ENCODE assay signal across 13 cellular contexts in the genomic region with DNA sequence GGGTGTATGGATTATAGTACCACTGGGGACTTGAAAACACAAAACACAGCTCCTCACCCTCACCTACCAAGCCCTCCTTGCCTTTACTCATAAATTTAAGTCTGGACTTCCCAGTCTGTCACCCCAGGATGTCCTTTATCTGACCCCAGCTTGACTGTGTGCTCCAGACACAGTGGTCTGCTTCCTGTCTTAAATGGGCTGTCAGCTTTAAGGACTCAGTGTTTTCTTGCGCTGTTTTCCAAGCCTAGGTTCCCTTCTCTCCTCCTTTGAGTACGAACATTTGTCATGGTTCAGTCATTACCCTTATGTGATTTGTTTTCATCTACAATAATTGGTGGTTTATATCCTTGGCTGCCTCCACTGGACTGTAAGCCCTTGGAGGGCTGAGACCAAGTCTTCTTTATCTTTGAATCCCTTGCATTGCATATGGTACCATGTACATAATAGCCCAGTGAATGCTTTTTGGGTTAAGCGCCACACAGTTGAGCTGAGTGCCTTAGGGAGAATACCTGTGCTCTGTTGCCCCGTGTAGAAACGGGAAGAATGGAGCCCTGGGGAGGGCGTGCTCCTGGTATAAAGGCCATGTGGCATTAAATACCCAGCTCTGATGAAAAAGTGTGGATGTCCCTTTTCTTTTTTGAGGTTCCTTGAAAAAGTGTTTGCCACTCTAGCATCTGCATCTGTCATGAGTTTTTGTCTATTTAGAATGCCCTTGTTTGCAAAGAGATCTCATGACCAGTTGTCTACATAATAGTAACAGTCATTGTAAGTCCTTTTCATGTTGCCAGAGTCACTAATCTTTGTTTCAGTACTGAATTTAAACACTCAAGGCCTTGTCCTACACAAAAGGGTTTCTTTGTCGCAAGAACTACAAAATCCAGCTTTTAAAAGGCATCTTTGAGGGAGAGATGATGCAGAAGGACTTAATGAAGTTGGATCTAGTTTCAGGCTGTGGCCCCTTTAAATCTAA. TPM values are rescaled to one million over a fixed set of nuclear protein-coding genes. Genes with fewer than 3 reads are reported as not detected.
DNase-seq lines count a peak whose midpoint lies in the region; ATAC-seq and TF ChIP-seq lines count a peak whose summit lies in the region.
"Had no signal": no experiment of that assay in that cellular context is flagged by ENCODE, and none has a peak within 500 bp of the region (broad histone marks: within the 10 kb centered on the region; RNA-seq: fewer than 3 reads in every experiment).

No MANE protein-coding gene starts in this region.

- no peak overlapping the region for H2AFZ ChIP-seq in H9 (ENCODE audit: low read length)

- no peak overlapping the region for H2BK12ac ChIP-seq in H9 (ENCODE audit: insufficient read length, low read depth, low read length)

- intact Hi-C loops in sciatic nerve (cut with DNase I) = no loop called here

- no peak overlapping the region for H2BK5ac ChIP-seq in H9 (ENCODE audit: insufficient read length, low read length)

- 0 out of 2 replicates have a peak, but pooled peaks cover 5% of the 10 kb centered on the region for H3K36me3 ChIP-seq in RWPE2 (ENCODE audit: low read depth)
- H3K36me3 ChIP-seq: vagina had no signal

- H3K4me2 ChIP-seq in H9 (ENCODE audit: insufficient read depth, insufficient read length, low read length) = no peak overlapping the region

- no peak overlapping the region for H4K5ac ChIP-seq in H9 (ENCODE audit: insufficient read length, low read depth, low read length)

- peak overlapping the region; percentile 14 to 86 (median 67); a peak in 5 of 7 replicates for H3K27ac Mint-ChIP-seq in H9
- H3K27ac Mint-ChIP-seq in glutamatergic neuron (ENCODE audit: unreplicated experiment) = no peak overlapping the region

- H3K9ac ChIP-seq in H9 (ENCODE audit: extremely low read depth, insufficient read length, low read length) = no peak overlapping the region

- no peak overlapping the region for H2BK120ac ChIP-seq in H9 (ENCODE audit: low read depth, low read length, poor library complexity, severe bottlenecking)

- no peaks in the 10 kb centered on the region for H4K20me1 ChIP-seq in H9 (ENCODE audit: control insufficient read depth, insufficient read depth, insufficient read length)

- no peak overlapping the region for H3K14ac ChIP-seq in H9 (ENCODE audit: insufficient read depth, low read length)

- no peak overlapping the region for H3K4me3 Mint-ChIP-seq in H9
- no peak overlapping the region for H3K4me3 Mint-ChIP-seq in glutamatergic neuron (ENCODE audit: unreplicated experiment)

- H3K4me1 ChIP-seq in H9 (ENCODE audit: insufficient read depth, low read length) (peaks cover 11% of the 10 kb centered on the region; the same call in 1 of the 2 replicates), RWPE2 (ENCODE audit: insufficient read depth, poor library complexity, severe bottlenecking) (peaks cover 59% of the 10 kb centered on the region)

- DNase-seq in H9 (no peak), RWPE2 (ENCODE audit: low spot score) (no peak), foreskin melanocyte (peak; percentile 97), sciatic nerve (ENCODE audit: low spot score) (no peak), glutamatergic neuron (no peak), NCI-H510A (lab: John Stamatoyannopoulos, UW) (no peak)
- DNase-seq: activated CD8-positive, alpha-beta memory T cell treated with anti-CD3 and anti-CD28 coated beads, Interleukin-2, amount 50 U/mL, for 4 hours; aorta; left cardiac atrium; NCI-H2081 had no signal

- H3K23me2 ChIP-seq in H9 (ENCODE audit: insufficient read length, low read depth, low read length, poor library complexity, severe bottlenecking) = no peaks in the 10 kb centered on the region

- H3K27me3 Mint-ChIP-seq in H9 (ENCODE audit: low read depth) (no peaks in the 10 kb centered on the region), glutamatergic neuron (ENCODE audit: unreplicated experiment) (no peaks in the 10 kb centered on the region)

- H2BK20ac ChIP-seq in H9 (ENCODE audit: low read depth, low read length, poor library complexity, severe bottlenecking) = no peak overlapping the region

- H3K36me3 Mint-ChIP-seq in H9 (ENCODE audit: insufficient read depth in 1 of 3, low read depth in 3 of 3) (peaks cover 4 to 7% (median 4%) of the 10 kb centered on the region in 3 experiments; a peak in 5 of 7 replicates), glutamatergic neuron (ENCODE audit: unreplicated experiment) (no peaks in the 10 kb centered on the region)

- H3K27ac ChIP-seq in H9 (ENCODE audit: insufficient read length, low read depth, low read length) (no peak overlapping the region), RWPE2 (ENCODE audit: poor library complexity, severe bottlenecking) (peak overlapping the region; percentile 70)
- H3K27ac ChIP-seq: vagina had no signal

- peaks cover 66% of the 10 kb centered on the region for H3K79me2 ChIP-seq in H9 (ENCODE audit: insufficient read depth, low read length)

- ATAC-seq in RWPE2 (ENCODE audit: low read depth) (no peak), sciatic nerve (peak; percentile 32), GM21526 (IDR thresholded peaks at IDR 0.05; ENCODE audit: low FRiP score, unreplicated experiment) (no peak), GM21360 (IDR thresholded peaks at IDR 0.05; ENCODE audit: unreplicated experiment) (no peak)

- H4K91ac ChIP-seq in H9 (ENCODE audit: insufficient read length, low read depth, low read length) = no peak overlapping the region

- no peak overlapping the region for H3T11ph ChIP-seq in H9 (ENCODE audit: low read length)

- H3K27me3 ChIP-seq in H9 (ENCODE audit: insufficient read depth, low read length) (no peaks in the 10 kb centered on the region; the same call in 1 of the 2 replicates), RWPE2 (ENCODE audit: insufficient read depth, poor library complexity, severe bottlenecking) (no peaks in the 10 kb centered on the region)
- H3K27me3 ChIP-seq: vagina had no signal

- H3K4me3 ChIP-seq in RWPE2 (ENCODE audit: severe bottlenecking) = no peak overlapping the region
- H3K4me3 ChIP-seq: vagina had no signal

- no peak overlapping the region for H3K4ac ChIP-seq in H9 (ENCODE audit: low read depth, low read length)

- no peak for TF ChIP-seq CTCF in H9 (conservative IDR thresholded peaks at IDR 0.05)
- TF ChIP-seq CTCF in RWPE2 (IDR thresholded peaks at IDR 0.05; ENCODE audit: poor library complexity, severe bottlenecking) = no peak
- no peak for TF ChIP-seq CTCF in glutamatergic neuron (IDR thresholded peaks at IDR 0.05; ENCODE audit: partially characterized antibody, unreplicated experiment)

- H2AK5ac ChIP-seq in H9 (ENCODE audit: insufficient read length, low read length) = no peak overlapping the region

- H3K4me1 Mint-ChIP-seq in H9 (peaks cover 68 to 75% of the 10 kb centered on the region in 2 experiments), glutamatergic neuron (ENCODE audit: low read depth, unreplicated experiment) (peaks cover 41% of the 10 kb centered on the region)

- H3K9me3 ChIP-seq in H9 (ENCODE audit: control insufficient read depth, low read depth, low read length) (no peaks in the 10 kb centered on the region), RWPE2 (ENCODE audit: severe bottlenecking) (no peaks in the 10 kb centered on the region)
- H3K9me3 ChIP-seq: vagina had no signal

- no peak overlapping the region for H3K56ac ChIP-seq in H9 (ENCODE audit: insufficient read length, low read depth, low read length)

- H3K23ac ChIP-seq in H9 (ENCODE audit: insufficient read length, low read depth, low read length) = no peak overlapping the region

- H4K8ac ChIP-seq in H9 (replicated peaks; ENCODE audit: insufficient read length, low read depth, low read length) = no peak overlapping the region

- no peaks in the 10 kb centered on the region for H3K9me3 Mint-ChIP-seq in H9
- H3K9me3 Mint-ChIP-seq in glutamatergic neuron (ENCODE audit: unreplicated experiment) = no peaks in the 10 kb centered on the region

- no peak overlapping the region for H2BK15ac ChIP-seq in H9 (ENCODE audit: low read depth, low read length)

- WGBS in H9 (ENCODE audit: extremely low coverage, insufficient read length, low lambda C conversion rate) = no CpG with 5 or more reads among the region's 7 CpGs

- H3K79me1 ChIP-seq in H9 (ENCODE audit: insufficient read depth, low read depth, low read length, poor library complexity, severe bottlenecking) = peaks cover 13% of the 10 kb centered on the region

- no peak overlapping the region for H3K18ac ChIP-seq in H9 (ENCODE audit: insufficient read length, low read depth, low read length)

RNA-seq across cellular contexts. Expression of a gene that starts 14.0 kb away (rescaled TPM):
- 37.4 and 37.5 TPM in 2 replicates for total RNA-seq in H9 (2021)
- 18.3 TPM for total RNA-seq in sciatic nerve
- total RNA-seq in glutamatergic neuron (ENCODE audit: unreplicated experiment) = 58.0 TPM
